In genomic region chr19:56142087-56142787, GRCh38 we compare ENCODE assay signal across 1 cellular context.
TF ChIP-seq lines count a peak whose summit lies in the region.

No MANE protein-coding gene starts in this region.

TF ChIP-seq in HepG2, 621 proteins besides CTCF, POLR2A, EP300 and RAD21 (continued from another document and continues in another):
- TF ChIP-seq, protein P1, sequence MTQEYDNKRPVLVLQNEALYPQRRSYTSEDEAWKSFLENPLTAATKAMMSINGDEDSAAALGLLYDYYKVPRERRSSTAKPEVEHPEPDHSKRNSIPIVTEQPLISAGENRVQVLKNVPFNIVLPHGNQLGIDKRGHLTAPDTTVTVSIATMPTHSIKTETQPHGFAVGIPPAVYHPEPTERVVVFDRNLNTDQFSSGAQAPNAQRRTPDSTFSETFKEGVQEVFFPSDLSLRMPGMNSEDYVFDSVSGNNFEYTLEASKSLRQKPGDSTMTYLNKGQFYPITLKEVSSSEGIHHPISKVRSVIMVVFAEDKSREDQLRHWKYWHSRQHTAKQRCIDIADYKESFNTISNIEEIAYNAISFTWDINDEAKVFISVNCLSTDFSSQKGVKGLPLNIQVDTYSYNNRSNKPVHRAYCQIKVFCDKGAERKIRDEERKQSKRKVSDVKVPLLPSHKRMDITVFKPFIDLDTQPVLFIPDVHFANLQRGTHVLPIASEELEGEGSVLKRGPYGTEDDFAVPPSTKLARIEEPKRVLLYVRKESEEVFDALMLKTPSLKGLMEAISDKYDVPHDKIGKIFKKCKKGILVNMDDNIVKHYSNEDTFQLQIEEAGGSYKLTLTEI (CRISPR knock-in tag; conservative IDR thresholded peaks at IDR 0.05): no peak
- no peak for TF ChIP-seq ZNF850 (CRISPR knock-in tag; conservative IDR thresholded peaks at IDR 0.05)
- TF ChIP-seq ZNF44 (CRISPR knock-in tag; IDR thresholded peaks at IDR 0.05): no peak
- TF ChIP-seq ZNF7 (CRISPR knock-in tag; IDR thresholded peaks at IDR 0.05): peak; percentile 48; the same call in 1 of the 2 replicates
- TF ChIP-seq RBAK (CRISPR knock-in tag; IDR thresholded peaks at IDR 0.05): no peak
- peak; percentile 90 for TF ChIP-seq HDAC2 (CRISPR knock-in tag; IDR thresholded peaks at IDR 0.05)
- 0 out of 2 replicates have a peak, but pooled peaks have one; percentile 39 for TF ChIP-seq ZKSCAN8 (CRISPR knock-in tag; IDR thresholded peaks at IDR 0.05; ENCODE audit: borderline replicate concordance)
- TF ChIP-seq TARDBP (CRISPR knock-in tag; IDR thresholded peaks at IDR 0.05): peak; percentile 85
- TF ChIP-seq ZFP1 (CRISPR knock-in tag; IDR thresholded peaks at IDR 0.05): peak; percentile 89
- peak; percentile 29; the same call in 1 of the 2 replicates for TF ChIP-seq KDM2A (CRISPR knock-in tag; IDR thresholded peaks at IDR 0.05; ENCODE audit: borderline replicate concordance, low read depth)
- peak in 1 of 2 experiments; percentile 61; a peak in 1 of 4 replicates for TF ChIP-seq REST (IDR thresholded peaks at IDR 0.05; ENCODE audit: borderline replicate concordance in 1 of 2, low read depth in 1 of 2, low read length in 2 of 2)
- TF ChIP-seq ATAD3A (CRISPR knock-in tag; IDR thresholded peaks at IDR 0.05): no peak
- TF ChIP-seq GATAD1 (CRISPR knock-in tag; IDR thresholded peaks at IDR 0.05): 0 out of 2 replicates have a peak, but pooled peaks have one; percentile 45
- TF ChIP-seq ZNF691 (CRISPR knock-in tag; IDR thresholded peaks at IDR 0.05; ENCODE audit: borderline replicate concordance, low read depth): peak; percentile 19; the same call in 1 of the 2 replicates
- TF ChIP-seq RFX3 (CRISPR knock-in tag; IDR thresholded peaks at IDR 0.05): no peak
- peak; percentile 27 to 42; a peak in 1 of 4 replicates for TF ChIP-seq NR2F1 (CRISPR knock-in tag; IDR thresholded peaks at IDR 0.05)
- TF ChIP-seq, protein P2, sequence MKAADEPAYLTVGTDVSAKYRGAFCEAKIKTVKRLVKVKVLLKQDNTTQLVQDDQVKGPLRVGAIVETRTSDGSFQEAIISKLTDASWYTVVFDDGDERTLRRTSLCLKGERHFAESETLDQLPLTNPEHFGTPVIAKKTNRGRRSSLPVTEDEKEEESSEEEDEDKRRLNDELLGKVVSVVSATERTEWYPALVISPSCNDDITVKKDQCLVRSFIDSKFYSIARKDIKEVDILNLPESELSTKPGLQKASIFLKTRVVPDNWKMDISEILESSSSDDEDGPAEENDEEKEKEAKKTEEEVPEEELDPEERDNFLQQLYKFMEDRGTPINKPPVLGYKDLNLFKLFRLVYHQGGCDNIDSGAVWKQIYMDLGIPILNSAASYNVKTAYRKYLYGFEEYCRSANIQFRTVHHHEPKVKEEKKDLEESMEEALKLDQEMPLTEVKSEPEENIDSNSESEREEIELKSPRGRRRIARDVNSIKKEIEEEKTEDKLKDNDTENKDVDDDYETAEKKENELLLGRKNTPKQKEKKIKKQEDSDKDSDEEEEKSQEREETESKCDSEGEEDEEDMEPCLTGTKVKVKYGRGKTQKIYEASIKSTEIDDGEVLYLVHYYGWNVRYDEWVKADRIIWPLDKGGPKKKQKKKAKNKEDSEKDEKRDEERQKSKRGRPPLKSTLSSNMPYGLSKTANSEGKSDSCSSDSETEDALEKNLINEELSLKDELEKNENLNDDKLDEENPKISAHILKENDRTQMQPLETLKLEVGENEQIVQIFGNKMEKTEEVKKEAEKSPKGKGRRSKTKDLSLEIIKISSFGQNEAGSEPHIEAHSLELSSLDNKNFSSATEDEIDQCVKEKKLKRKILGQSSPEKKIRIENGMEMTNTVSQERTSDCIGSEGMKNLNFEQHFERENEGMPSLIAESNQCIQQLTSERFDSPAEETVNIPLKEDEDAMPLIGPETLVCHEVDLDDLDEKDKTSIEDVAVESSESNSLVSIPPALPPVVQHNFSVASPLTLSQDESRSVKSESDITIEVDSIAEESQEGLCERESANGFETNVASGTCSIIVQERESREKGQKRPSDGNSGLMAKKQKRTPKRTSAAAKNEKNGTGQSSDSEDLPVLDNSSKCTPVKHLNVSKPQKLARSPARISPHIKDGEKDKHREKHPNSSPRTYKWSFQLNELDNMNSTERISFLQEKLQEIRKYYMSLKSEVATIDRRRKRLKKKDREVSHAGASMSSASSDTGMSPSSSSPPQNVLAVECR (CRISPR knock-in tag; IDR thresholded peaks at IDR 0.05; ENCODE audit: borderline replicate concordance): peak; percentile 23; the same call in 1 of the 2 replicates
- no peak for TF ChIP-seq ZNF451 (CRISPR knock-in tag; IDR thresholded peaks at IDR 0.05)
- no peak for TF ChIP-seq ZNF343 (CRISPR knock-in tag; IDR thresholded peaks at IDR 0.05)
- TF ChIP-seq ZNF124 (CRISPR knock-in tag; IDR thresholded peaks at IDR 0.05): 0 out of 2 replicates have a peak, but pooled peaks have one; percentile 61
- TF ChIP-seq, protein P3, sequence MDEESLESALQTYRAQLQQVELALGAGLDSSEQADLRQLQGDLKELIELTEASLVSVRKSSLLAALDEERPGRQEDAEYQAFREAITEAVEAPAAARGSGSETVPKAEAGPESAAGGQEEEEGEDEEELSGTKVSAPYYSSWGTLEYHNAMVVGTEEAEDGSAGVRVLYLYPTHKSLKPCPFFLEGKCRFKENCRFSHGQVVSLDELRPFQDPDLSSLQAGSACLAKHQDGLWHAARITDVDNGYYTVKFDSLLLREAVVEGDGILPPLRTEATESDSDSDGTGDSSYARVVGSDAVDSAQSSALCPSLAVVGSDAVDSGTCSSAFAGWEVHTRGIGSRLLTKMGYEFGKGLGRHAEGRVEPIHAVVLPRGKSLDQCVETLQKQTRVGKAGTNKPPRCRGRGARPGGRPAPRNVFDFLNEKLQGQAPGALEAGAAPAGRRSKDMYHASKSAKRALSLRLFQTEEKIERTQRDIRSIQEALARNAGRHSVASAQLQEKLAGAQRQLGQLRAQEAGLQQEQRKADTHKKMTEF (CRISPR knock-in tag; IDR thresholded peaks at IDR 0.05): peak; percentile 93
- TF ChIP-seq ZNF292 (CRISPR knock-in tag; IDR thresholded peaks at IDR 0.05; ENCODE audit: borderline replicate concordance, low read depth): no peak
- TF ChIP-seq, protein P4, sequence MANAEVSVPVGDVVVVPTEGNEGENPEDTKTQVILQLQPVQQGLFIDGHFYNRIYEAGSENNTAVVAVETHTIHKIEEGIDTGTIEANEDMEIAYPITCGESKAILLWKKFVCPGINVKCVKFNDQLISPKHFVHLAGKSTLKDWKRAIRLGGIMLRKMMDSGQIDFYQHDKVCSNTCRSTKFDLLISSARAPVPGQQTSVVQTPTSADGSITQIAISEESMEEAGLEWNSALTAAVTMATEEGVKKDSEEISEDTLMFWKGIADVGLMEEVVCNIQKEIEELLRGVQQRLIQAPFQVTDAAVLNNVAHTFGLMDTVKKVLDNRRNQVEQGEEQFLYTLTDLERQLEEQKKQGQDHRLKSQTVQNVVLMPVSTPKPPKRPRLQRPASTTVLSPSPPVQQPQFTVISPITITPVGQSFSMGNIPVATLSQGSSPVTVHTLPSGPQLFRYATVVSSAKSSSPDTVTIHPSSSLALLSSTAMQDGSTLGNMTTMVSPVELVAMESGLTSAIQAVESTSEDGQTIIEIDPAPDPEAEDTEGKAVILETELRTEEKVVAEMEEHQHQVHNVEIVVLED (CRISPR knock-in tag; IDR thresholded peaks at IDR 0.05; ENCODE audit: borderline replicate concordance): peak; percentile 15; the same call in 1 of the 2 replicates
- no peak for TF ChIP-seq CENPX (CRISPR knock-in tag; IDR thresholded peaks at IDR 0.05)
- TF ChIP-seq FOXC1 (CRISPR knock-in tag; IDR thresholded peaks at IDR 0.05; ENCODE audit: borderline replicate concordance): no peak
- no peak for TF ChIP-seq ZNF24 (IDR thresholded peaks at IDR 0.05)
- no peak for TF ChIP-seq YY1 (IDR thresholded peaks at IDR 0.05; ENCODE audit: insufficient read depth, insufficient replicate concordance, low read depth, low read length)
- TF ChIP-seq TERF1 (CRISPR knock-in tag; IDR thresholded peaks at IDR 0.05): no peak
- TF ChIP-seq HMGA1 (CRISPR knock-in tag; conservative IDR thresholded peaks at IDR 0.05): no peak
- peak; percentile 89 for TF ChIP-seq FOXO1 (CRISPR knock-in tag; IDR thresholded peaks at IDR 0.05)
- no peak for TF ChIP-seq ZNF234 (CRISPR knock-in tag; conservative IDR thresholded peaks at IDR 0.05)
- TF ChIP-seq, protein P5, sequence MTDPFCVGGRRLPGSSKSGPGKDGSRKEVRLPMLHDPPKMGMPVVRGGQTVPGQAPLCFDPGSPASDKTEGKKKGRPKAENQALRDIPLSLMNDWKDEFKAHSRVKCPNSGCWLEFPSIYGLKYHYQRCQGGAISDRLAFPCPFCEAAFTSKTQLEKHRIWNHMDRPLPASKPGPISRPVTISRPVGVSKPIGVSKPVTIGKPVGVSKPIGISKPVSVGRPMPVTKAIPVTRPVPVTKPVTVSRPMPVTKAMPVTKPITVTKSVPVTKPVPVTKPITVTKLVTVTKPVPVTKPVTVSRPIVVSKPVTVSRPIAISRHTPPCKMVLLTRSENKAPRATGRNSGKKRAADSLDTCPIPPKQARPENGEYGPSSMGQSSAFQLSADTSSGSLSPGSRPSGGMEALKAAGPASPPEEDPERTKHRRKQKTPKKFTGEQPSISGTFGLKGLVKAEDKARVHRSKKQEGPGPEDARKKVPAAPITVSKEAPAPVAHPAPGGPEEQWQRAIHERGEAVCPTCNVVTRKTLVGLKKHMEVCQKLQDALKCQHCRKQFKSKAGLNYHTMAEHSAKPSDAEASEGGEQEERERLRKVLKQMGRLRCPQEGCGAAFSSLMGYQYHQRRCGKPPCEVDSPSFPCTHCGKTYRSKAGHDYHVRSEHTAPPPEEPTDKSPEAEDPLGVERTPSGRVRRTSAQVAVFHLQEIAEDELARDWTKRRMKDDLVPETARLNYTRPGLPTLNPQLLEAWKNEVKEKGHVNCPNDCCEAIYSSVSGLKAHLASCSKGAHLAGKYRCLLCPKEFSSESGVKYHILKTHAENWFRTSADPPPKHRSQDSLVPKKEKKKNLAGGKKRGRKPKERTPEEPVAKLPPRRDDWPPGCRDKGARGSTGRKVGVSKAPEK (CRISPR knock-in tag; IDR thresholded peaks at IDR 0.05; ENCODE audit: borderline replicate concordance): no peak
- TF ChIP-seq NFYC (CRISPR knock-in tag; IDR thresholded peaks at IDR 0.05): no peak
- TF ChIP-seq ZSCAN21 (CRISPR knock-in tag; IDR thresholded peaks at IDR 0.05; ENCODE audit: borderline replicate concordance): 0 out of 2 replicates have a peak, but pooled peaks have one; percentile 16
- no peak for TF ChIP-seq PLSCR1 (CRISPR knock-in tag; IDR thresholded peaks at IDR 0.05; ENCODE audit: borderline replicate concordance)
- TF ChIP-seq ZNF530 (CRISPR knock-in tag; IDR thresholded peaks at IDR 0.05; ENCODE audit: low read depth): no peak
- TF ChIP-seq WIZ (CRISPR knock-in tag; IDR thresholded peaks at IDR 0.05): no peak
- TF ChIP-seq KAT2B (IDR thresholded peaks at IDR 0.05; ENCODE audit: borderline replicate concordance, low read depth, low read length): no peak
- peak; percentile 63 for TF ChIP-seq XRCC5 (optimal IDR thresholded peaks at IDR 0.05; ENCODE audit: low read length)
- TF ChIP-seq, protein P6, sequence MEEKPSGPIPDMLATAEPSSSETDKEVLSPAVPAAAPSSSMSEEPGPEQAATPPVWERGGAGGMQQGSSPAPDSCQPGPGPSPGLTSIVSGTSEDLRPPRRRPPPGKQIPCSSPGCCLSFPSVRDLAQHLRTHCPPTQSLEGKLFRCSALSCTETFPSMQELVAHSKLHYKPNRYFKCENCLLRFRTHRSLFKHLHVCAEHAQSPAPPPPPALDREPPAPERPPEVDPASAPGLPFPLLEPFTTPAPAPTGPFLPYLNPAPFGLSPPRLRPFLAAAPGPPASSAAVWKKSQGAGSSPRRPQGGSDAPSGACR (CRISPR knock-in tag; IDR thresholded peaks at IDR 0.05): no peak
- no peak for TF ChIP-seq SP140L (CRISPR knock-in tag; IDR thresholded peaks at IDR 0.05; ENCODE audit: borderline replicate concordance)
- TF ChIP-seq RFX1 (IDR thresholded peaks at IDR 0.05): no peak
